23 cellular contexts compared by ENCODE assay signal in genomic region chr6:105193647-105194046, GRCh38. TPM values are rescaled to one million over a fixed set of nuclear protein-coding genes. Genes with fewer than 3 reads are reported as not detected.
A peak's percentile ranks its signal among the peaks of the same experiment; 100 is the strongest.
DNase-seq lines count a peak whose midpoint lies in the region; ATAC-seq and TF ChIP-seq lines count a peak whose summit lies in the region.
"Had no signal": no experiment of that assay in that cellular context is flagged by ENCODE, and none has a peak within 500 bp of the region (broad histone marks: within the 10 kb centered on the region; RNA-seq: fewer than 3 reads in every experiment).

No MANE protein-coding gene starts in this region.

- no peak overlapping the region for H4K8ac ChIP-seq in IMR-90 (ENCODE audit: low read depth in 2 of 2, low read length in 2 of 2)

- H3K9me3 ChIP-seq in IMR-90 (ENCODE audit: control insufficient read depth, insufficient read depth, low read length) = 0 out of 2 replicates have a peak, but pooled peaks cover 2% of the 10 kb centered on the region
- no peaks in the 10 kb centered on the region for H3K9me3 ChIP-seq in psoas muscle
- H3K9me3 ChIP-seq: transverse colon had no signal

- H3K14ac ChIP-seq in IMR-90 (replicated peaks; ENCODE audit: low read depth, low read length) = no peak overlapping the region

- no peak overlapping the region for H2AFZ ChIP-seq in IMR-90 (replicated peaks; ENCODE audit: low read length, poor library complexity)

- POLR2A ChIA-PET in IMR-90 (lab: Charles Lee; ENCODE audit: unreplicated experiment) = interaction anchor here (0.6 kb wide), 1 partner anchor 996 kb away, joined by 3 read pairs; no protein-coding TSS in a partner anchor

- DNase-seq in Ammon's horn (ENCODE audit: low spot score) (peak; percentile 59), IMR-90 (peak; percentile 80), epithelial cell of esophagus (ENCODE audit: low read depth) (peak; percentile 36), psoas muscle (no peak), NCI-H69 (lab: John Stamatoyannopoulos, UW) (no peak), medulla oblongata (ENCODE audit: extremely low spot score) (no peak), NCI-H524 (lab: John Stamatoyannopoulos, UW) (no peak)
- DNase-seq: activated CD4-positive, alpha-beta T cell treated with anti-CD3 and anti-CD28 coated beads for 48 hours; cortex of kidney; DND-41; glutamatergic neuron; left cardiac atrium; MM.1S; NCI-H82; OCI-M1; SHP77; small intestine; stimulated activated CD4-positive, alpha-beta T cell treated with anti-CD3 and anti-CD28 coated beads, Interleukin-4, amount 100 ng/mL, for 1 hour; transverse colon had no signal

- H3K36me3 ChIP-seq in IMR-90 (ENCODE audit: control insufficient read depth, insufficient read depth, low read length) (no peaks in the 10 kb centered on the region), psoas muscle (ENCODE audit: insufficient read depth in 1 of 2, low read depth in 1 of 2) (no peaks in the 10 kb centered on the region)
- H3K36me3 ChIP-seq: transverse colon had no signal

- H3K4ac ChIP-seq in IMR-90 (ENCODE audit: low read depth, low read length) = no peak overlapping the region

- in situ Hi-C loops in IMR-90 (cut with MboI; ENCODE audit: low sequenced_read_pairs) = no loop called here

- dilution Hi-C loops in IMR-90 (cut with HindIII; ENCODE audit: low sequenced_read_pairs, unreplicated experiment) = no loop called here

- H3K27me3 ChIP-seq in IMR-90 (ENCODE audit: control insufficient read depth, insufficient read depth, low read length) (no peaks in the 10 kb centered on the region), psoas muscle (ENCODE audit: insufficient read depth in 3 of 3, low read length in 2 of 3) (no peaks in the 10 kb centered on the region)
- H3K27me3 ChIP-seq: transverse colon had no signal

- no peak overlapping the region for H3K9ac ChIP-seq in IMR-90 (ENCODE audit: low read depth, low read length)

- peak overlapping the region; percentile 21 for H2BK5ac ChIP-seq in IMR-90 (ENCODE audit: low read depth, low read length, poor library complexity, severe bottlenecking)

- H3K4me3 ChIP-seq in IMR-90 (ENCODE audit: insufficient read depth, low read depth, low read length) (no peak overlapping the region), epithelial cell of esophagus (ENCODE audit: low read length) (no peak overlapping the region), psoas muscle (no peak overlapping the region)
- H3K4me3 ChIP-seq: transverse colon had no signal

- H4K5ac ChIP-seq in IMR-90 (ENCODE audit: low read depth, low read length) = no peak overlapping the region

- H3K4me1 ChIP-seq in IMR-90 (ENCODE audit: control insufficient read depth, insufficient read depth, low read length) (peaks cover 3% of the 10 kb centered on the region), psoas muscle (peaks cover 10% of the 10 kb centered on the region)
- H3K4me1 ChIP-seq: transverse colon had no signal

- no peak for TF ChIP-seq CTCF in IMR-90 (conservative IDR thresholded peaks at IDR 0.05; ENCODE audit: low read depth, low read length)
- no peak for TF ChIP-seq CTCF in epithelial cell of esophagus (IDR thresholded peaks at IDR 0.05; ENCODE audit: insufficient read depth, low read depth, low read length, missing control alignments)
- no peak for TF ChIP-seq CTCF in psoas muscle (IDR thresholded peaks at IDR 0.05)

- H3K56ac ChIP-seq in IMR-90 (ENCODE audit: extremely low read depth, insufficient read depth, low read length) = no peak overlapping the region

- H4K91ac ChIP-seq in IMR-90 (ENCODE audit: insufficient read depth, low read depth, low read length) = no peak overlapping the region

- WGBS in IMR-90 (ENCODE audit: extremely low coverage in 2 of 2, insufficient read length in 1 of 2), 2 experiments = no CpG with 5 or more reads among the region's 1 CpG
- WGBS in psoas muscle, 3 donors = 80 to 84% (median 84%) methylated on average over 1 of the region's 1 CpG

- no peak overlapping the region for H3K23ac ChIP-seq in IMR-90 (ENCODE audit: low read depth, low read length)

- intact Hi-C loops in IMR-90 (cut with micrococcal nuclease) (no loop called here), psoas muscle (cut with DNase I) (no loop called here)

- ATAC-seq in IMR-90 (ENCODE audit: low read depth) (peak; percentile 86), psoas muscle (no peak), GM18505 (IDR thresholded peaks at IDR 0.05; ENCODE audit: unreplicated experiment) (no peak)
- ATAC-seq: left cardiac atrium had no signal

- no peak for TF ChIP-seq RAD21 in IMR-90 (IDR thresholded peaks at IDR 0.05; ENCODE audit: low read length)

- CTCF ChIA-PET in IMR-90 (lab: Yijun Ruan, JAX) = interaction anchor here (0.5 to 0.7 kb wide), 2 partner anchors 34 to 152 kb away, joined by 3 to 10 read pairs; no protein-coding TSS in a partner anchor

- H2BK15ac ChIP-seq in IMR-90 (ENCODE audit: low read depth, low read length) = no peak overlapping the region

- no peaks in the 10 kb centered on the region for H3K9me1 ChIP-seq in IMR-90 (ENCODE audit: insufficient read depth, low read length)

- TF ChIP-seq POLR2A in IMR-90 (IDR thresholded peaks at IDR 0.05; ENCODE audit: low read depth, low read length) (no peak), GM18505 (IDR thresholded peaks at IDR 0.05; ENCODE audit: borderline replicate concordance, extremely low read depth, insufficient read depth, insufficient read length) (no peak)

- H2AK5ac ChIP-seq in IMR-90 (ENCODE audit: low read depth, low read length) = no peak overlapping the region

- no peak overlapping the region for H2AK9ac ChIP-seq in IMR-90 (replicated peaks; ENCODE audit: low read depth, low read length, poor library complexity)

- H2BK20ac ChIP-seq in IMR-90 (ENCODE audit: low read depth, low read length) = no peak overlapping the region

- no peaks in the 10 kb centered on the region for H4K20me1 ChIP-seq in IMR-90 (ENCODE audit: insufficient read depth, low read length)

- BruUV-seq in IMR-90 (replicated peaks; lab: Mats Ljungman, UMichigan) = no TSS peak

- H3K79me1 ChIP-seq in IMR-90 (ENCODE audit: low read depth in 1 of 2, low read length in 2 of 2) = no peaks in the 10 kb centered on the region

- H3K4me2 ChIP-seq in IMR-90 (ENCODE audit: low read depth, low read length) = no peak overlapping the region

- H3K18ac ChIP-seq in IMR-90 (ENCODE audit: low read depth, low read length) = no peak overlapping the region

- no peak overlapping the region for H3K27ac ChIP-seq in IMR-90 (ENCODE audit: insufficient read depth, low read length)
- peak overlapping the region; percentile 58 for H3K27ac ChIP-seq in psoas muscle
- H3K27ac ChIP-seq: HL-60, transverse colon had no signal

- H2BK120ac ChIP-seq in IMR-90 (ENCODE audit: low read depth, low read length) = no peak overlapping the region

TF ChIP-seq in IMR-90, 13 proteins besides CTCF, POLR2A, EP300 and RAD21:
- no peak for TF ChIP-seq RFX5 (IDR thresholded peaks at IDR 0.05; ENCODE audit: low read depth, low read length)
- TF ChIP-seq RCOR1 (IDR thresholded peaks at IDR 0.05; ENCODE audit: insufficient replicate concordance, low read length) = no peak
- peak; percentile 57 for TF ChIP-seq CEBPB (IDR thresholded peaks at IDR 0.05; ENCODE audit: low read depth, low read length)
- no peak for TF ChIP-seq CHD1 (IDR thresholded peaks at IDR 0.05; ENCODE audit: low read depth, low read length)
TF ChIP-seq in IMR-90: peak in this region for 1.

RNA-seq across cellular contexts. Expression of gene POPDC3, which starts 13.8 kb away (rescaled TPM):
- total RNA-seq in IMR-90 (2012; rRNA removed) (25.8 and 29.4 TPM in 2 replicates), psoas muscle (100 to 1,000 TPM in 2 of 4 donors, 10 to 100 TPM in 2; 80.1 to 170 (median 103) TPM)
- polyA plus RNA-seq in IMR-90 (2012; rRNA removed) (19.7 and 22.7 TPM in 2 replicates), psoas muscle (100 to 1,000 TPM; 108 to 271 (median 132) TPM)
- polyA plus RNA-seq in IMR-90 (2012; cell fraction: cytosol; rRNA removed) = 3.7 and 8.9 TPM in 2 replicates
- polyA plus RNA-seq in IMR-90 (2012; cell fraction: nucleus; rRNA removed; ENCODE audit: low replicate concordance) = 1.9 and 20.4 TPM in 2 replicates
- total RNA-seq: activated T-helper 1 cell treated with anti-CD3 and anti-CD28 coated beads, Interleukin-12 subunit alpha, Interleukin-12 subunit beta, Interleukin-2, Interleukin-4 antibody, amounts not matched to agents 30 ng/mL and 10 ng/mL and 1 ng/mL, durations not matched to agents 14 hours and 24 hours and 36 hours had no signal
- polyA plus RNA-seq: neural cell had no signal

Comparison
In these comparisons a context has a peak if more than half of its experiments do, and no peak if none do; other contexts are left out.
1. DNase-seq: peak in Ammon's horn (single experiment), IMR-90 (single experiment) and epithelial cell of esophagus (single experiment); none in psoas muscle (0 of 2), NCI-H69 (single experiment), medulla oblongata (single experiment) and NCI-H524 (0 of 2).